ENCODE assay signal across 8 cellular contexts in genomic region chr10:125060851-125061556, GRCh38.
A peak's percentile ranks its signal among the peaks of the same experiment; 100 is the strongest.
DNase-seq lines count a peak whose midpoint lies in the region; ATAC-seq and TF ChIP-seq lines count a peak whose summit lies in the region.

No MANE protein-coding gene starts in this region.

- peak overlapping the region; percentile 42 for H3K4me3 Mint-ChIP-seq in glutamatergic neuron (ENCODE audit: unreplicated experiment)

- H3K4me1 ChIP-seq in osteoblast (ENCODE audit: insufficient read depth, low read length), result peaks cover 61% of the 10 kb centered on the region
- H3K4me1 ChIP-seq in aorta (ENCODE audit: control insufficient read depth in 1 of 2, insufficient read depth in 2 of 2, low read length in 2 of 2), result peaks cover 5 to 6% of the 10 kb centered on the region in 2 donors

- TF ChIP-seq CTCF in glutamatergic neuron (IDR thresholded peaks at IDR 0.05; ENCODE audit: partially characterized antibody, unreplicated experiment), result peak; percentile 87
- peak; percentile 89 for TF ChIP-seq CTCF in osteoblast (IDR thresholded peaks at IDR 0.05; ENCODE audit: extremely low read depth, low read depth, low read length)

- DNase-seq in activated T-cell treated with anti-CD3 and anti-CD28 coated beads for 1 hour (ENCODE audit: low read depth), result peak; percentile 14
- no peak for DNase-seq in activated T-cell treated with anti-CD3 and anti-CD28 coated beads, Interleukin-2, amount 50 U/mL, for 1 hour
- peak; percentile 35 to 70 for DNase-seq in NCI-H526 (lab: John Stamatoyannopoulos, UW)
- peak; percentile 22 for DNase-seq in activated naive CD4-positive, alpha-beta T cell treated with anti-CD3 and anti-CD28 coated beads, Interleukin-2, amount 50 U/mL, for 16 hours
- peak; percentile 86 for DNase-seq in glutamatergic neuron
- DNase-seq in osteoblast (ENCODE audit: insufficient read length, low spot score, missing footprints), result peak; percentile 88
- peak; percentile 94 to 95 for DNase-seq in aorta

- H3K79me2 ChIP-seq in osteoblast (ENCODE audit: insufficient read depth, low read length), result peaks cover 80% of the 10 kb centered on the region

- peak overlapping the region; percentile 67 for H3K4me2 ChIP-seq in osteoblast (ENCODE audit: insufficient read depth, low read length)

- H3K4me3 ChIP-seq in osteoblast (ENCODE audit: insufficient read depth, low read length) (peak overlapping the region; percentile 46), aorta (ENCODE audit: low read length in 2 of 2) (no peak overlapping the region)

- WGBS in aorta, 2 donors, result 2 to 3% methylated on average over 19 of the region's 19 CpGs

- H3K36me3 ChIP-seq in osteoblast (ENCODE audit: insufficient read depth, low read length) (no peaks in the 10 kb centered on the region), aorta (ENCODE audit: control insufficient read depth in 1 of 2, insufficient read depth in 2 of 2, low read length in 1 of 2) (no peaks in the 10 kb centered on the region)

- ATAC-seq in aorta (ENCODE audit: low FRiP score), result peak; percentile 82
- ATAC-seq in HG03432 (IDR thresholded peaks at IDR 0.05; ENCODE audit: unreplicated experiment), result no peak

- no peaks in the 10 kb centered on the region for H3K36me3 Mint-ChIP-seq in glutamatergic neuron (ENCODE audit: unreplicated experiment)

- H3K27me3 Mint-ChIP-seq in glutamatergic neuron (ENCODE audit: unreplicated experiment), result peaks cover 25% of the 10 kb centered on the region

- peaks cover 30% of the 10 kb centered on the region for H3K9me3 Mint-ChIP-seq in glutamatergic neuron (ENCODE audit: unreplicated experiment)

- H3K27ac Mint-ChIP-seq in glutamatergic neuron (ENCODE audit: unreplicated experiment), result peak overlapping the region; percentile 97

- H3K9me3 ChIP-seq in osteoblast (ENCODE audit: low read depth, low read length) (no peaks in the 10 kb centered on the region), aorta (ENCODE audit: control insufficient read depth, low read length) (no peaks in the 10 kb centered on the region)

- peaks cover 79% of the 10 kb centered on the region for H3K4me1 Mint-ChIP-seq in glutamatergic neuron (ENCODE audit: low read depth, unreplicated experiment)

- peaks cover 49% of the 10 kb centered on the region for H4K20me1 ChIP-seq in osteoblast (ENCODE audit: insufficient read depth, low read length)

- intact Hi-C loops in aorta (cut with DNase I), result loop anchor here (2.0 to 5.0 kb wide), 5 partner anchors 22 to 144 kb away; no protein-coding TSS in a partner anchor

- no peaks in the 10 kb centered on the region for H3K27me3 ChIP-seq in osteoblast (ENCODE audit: insufficient read depth, low read length)
- no peaks in the 10 kb centered on the region for H3K27me3 ChIP-seq in aorta (ENCODE audit: control insufficient read depth in 1 of 2, insufficient read depth in 2 of 2, low read length in 1 of 2)

- peak overlapping the region; percentile 23 for H2AFZ ChIP-seq in osteoblast (ENCODE audit: low read length)

- H3K27ac ChIP-seq in osteoblast (ENCODE audit: low read depth, low read length) (peak overlapping the region; percentile 90), aorta (ENCODE audit: low read depth in 1 of 2, low read length in 2 of 2) (peak overlapping the region; percentile 78 to 97)
